ENCODE assay signal across 11 cellular contexts in genomic region chr9:131679261-131680020, GRCh38.
DNase-seq lines count a peak whose midpoint lies in the region; ATAC-seq and TF ChIP-seq lines count a peak whose summit lies in the region.
"Had no signal": no experiment of that assay in that cellular context is flagged by ENCODE, and none has a peak within 500 bp of the region (broad histone marks: within the 10 kb centered on the region; RNA-seq: fewer than 3 reads in every experiment).

No MANE protein-coding gene starts in this region.

- peak overlapping the region; percentile 32 for H3K18ac ChIP-seq in trophoblast cell (ENCODE audit: low read length)

- no peak for TF ChIP-seq CTCF in DOHH2 (IDR thresholded peaks at IDR 0.05; ENCODE audit: low read depth, low read length, poor library complexity, severe bottlenecking)

- H2BK12ac ChIP-seq in trophoblast cell (ENCODE audit: low read length) = peak overlapping the region; percentile 26

- H3K4ac ChIP-seq in trophoblast cell (ENCODE audit: low read depth, low read length) = peak overlapping the region; percentile 53

- H4K20me1 ChIP-seq in DOHH2 (ENCODE audit: control insufficient read depth, insufficient read depth, low read depth, low read length) = 0 out of 2 replicates have a peak, but pooled peaks cover 3% of the 10 kb centered on the region

- peak overlapping the region; percentile 91 for H3K4me2 ChIP-seq in DOHH2 (ENCODE audit: low read length)
- H3K4me2 ChIP-seq in trophoblast cell (ENCODE audit: low read length) = peak overlapping the region; percentile 1

- peak overlapping the region; percentile 2 for H4K8ac ChIP-seq in trophoblast cell (ENCODE audit: low read depth, low read length)

- WGBS in esophagus, 2 donors = 83 to 87% methylated on average over 12 of the region's 12 CpGs
- WGBS in trophoblast cell (ENCODE audit: extremely low coverage, insufficient coverage, insufficient read length) = no CpG with 5 or more reads among the region's 12 CpGs

- ATAC-seq in HG03175 (IDR thresholded peaks at IDR 0.05; ENCODE audit: unreplicated experiment) (no peak), GM21619 (IDR thresholded peaks at IDR 0.05; ENCODE audit: unreplicated experiment) (no peak)

- no peak overlapping the region for H3K9ac ChIP-seq in trophoblast cell (ENCODE audit: low read length)

- no peaks in the 10 kb centered on the region for H3K9me2 ChIP-seq in DOHH2 (replicated peaks; ENCODE audit: control insufficient read depth, low read length)

- H3K79me1 ChIP-seq in trophoblast cell (ENCODE audit: low read length) = peaks cover 37% of the 10 kb centered on the region

- H3K9me3 ChIP-seq in DOHH2 (ENCODE audit: control insufficient read depth, insufficient read depth, low read length) = no peaks in the 10 kb centered on the region
- H3K9me3 ChIP-seq in esophagus (ENCODE audit: control insufficient read depth in 2 of 2, insufficient read depth in 1 of 2, low read depth in 1 of 2, low read length in 1 of 2) = no peaks in the 10 kb centered on the region
- H3K9me3 ChIP-seq in trophoblast cell (ENCODE audit: insufficient read depth, low read depth, low read length) = peaks cover 2% of the 10 kb centered on the region
- H3K9me3 ChIP-seq: pancreas had no signal

- H4K12ac ChIP-seq in trophoblast cell (ENCODE audit: low read depth, low read length) = no peak overlapping the region

- H4K91ac ChIP-seq in trophoblast cell (ENCODE audit: low read depth, low read length) = peak overlapping the region; percentile 25

- peaks cover 23% of the 10 kb centered on the region for H3F3A ChIP-seq in DOHH2 (ENCODE audit: control insufficient read depth, insufficient read depth)

- H3K36me3 ChIP-seq in DOHH2 (ENCODE audit: control insufficient read depth, low read length) (peaks cover 39% of the 10 kb centered on the region), esophagus (ENCODE audit: control insufficient read depth in 2 of 2, insufficient read depth in 2 of 2, low read length in 1 of 2) (no peaks in the 10 kb centered on the region), trophoblast cell (ENCODE audit: control insufficient read depth in 1 of 2, insufficient read depth in 2 of 2, low read length in 2 of 2) (peaks cover 2 to 4% of the 10 kb centered on the region in 2 experiments)
- H3K36me3 ChIP-seq: pancreas had no signal

- peak overlapping the region; percentile 41 for H2BK120ac ChIP-seq in trophoblast cell (ENCODE audit: insufficient read depth, low read length, poor library complexity)

- peak overlapping the region; percentile 11 for H2AK5ac ChIP-seq in trophoblast cell (ENCODE audit: low read length)

- no peaks in the 10 kb centered on the region for H3K27me3 ChIP-seq in DOHH2 (ENCODE audit: control insufficient read depth, low read length)
- no peaks in the 10 kb centered on the region for H3K27me3 ChIP-seq in esophagus (ENCODE audit: control insufficient read depth in 1 of 2, insufficient read depth in 2 of 2, low read length in 2 of 2)
- no peaks in the 10 kb centered on the region for H3K27me3 ChIP-seq in trophoblast cell (ENCODE audit: insufficient read depth, low read length)
- H3K27me3 ChIP-seq: pancreas had no signal

- DNase-seq in RPMI8226 (peak; percentile 11), trophoblast cell (no peak), SK-N-DZ (ENCODE audit: low spot score) (no peak), HPDE6-E6E7 (ENCODE audit: extremely low spot score) (no peak)
- DNase-seq: effector CD8-positive, alpha-beta T cell; NCI-H1436 treated with DMSO at 0.1 percent for 48 hours had no signal

- H2AFZ ChIP-seq in trophoblast cell (ENCODE audit: insufficient read depth, low read length, poor library complexity) = no peak overlapping the region

- no peak overlapping the region for H3K23ac ChIP-seq in trophoblast cell (ENCODE audit: low read length)

- peak overlapping the region; percentile 79 for H2BK5ac ChIP-seq in trophoblast cell (ENCODE audit: low read depth, low read length, poor library complexity)

- H3K27ac ChIP-seq in DOHH2 (ENCODE audit: low read depth, low read length) = peak overlapping the region; percentile 99
- H3K27ac ChIP-seq in esophagus (ENCODE audit: low read depth in 2 of 2, low read length in 1 of 2) = peak overlapping the region; percentile 79 to 86
- peak overlapping the region; percentile 63 for H3K27ac ChIP-seq in trophoblast cell (ENCODE audit: low read depth, low read length)

- H3K79me2 ChIP-seq in DOHH2 (ENCODE audit: control insufficient read depth, low read length) = peaks cover 90% of the 10 kb centered on the region
- peaks cover 18% of the 10 kb centered on the region for H3K79me2 ChIP-seq in trophoblast cell (ENCODE audit: control insufficient read depth, insufficient read depth, low read length, poor library complexity)

- H3K4me1 ChIP-seq in DOHH2 (ENCODE audit: control insufficient read depth, low read length) (peaks cover 71% of the 10 kb centered on the region), esophagus (ENCODE audit: control insufficient read depth in 2 of 2, insufficient read depth in 2 of 2, low read length in 1 of 2) (peaks cover 9 to 13% of the 10 kb centered on the region in 2 donors), trophoblast cell (ENCODE audit: control insufficient read depth in 1 of 2, insufficient read depth in 2 of 2, low read length in 2 of 2) (peaks cover 36 to 43% of the 10 kb centered on the region in 2 experiments)

- peak overlapping the region; percentile 75 for H3K4me3 ChIP-seq in DOHH2 (ENCODE audit: low read length)
- no peak overlapping the region for H3K4me3 ChIP-seq in esophagus (ENCODE audit: low read depth in 1 of 2, low read length in 2 of 2)
- no peak overlapping the region for H3K4me3 ChIP-seq in trophoblast cell (ENCODE audit: low read depth, low read length)
- H3K4me3 ChIP-seq: pancreas had no signal

- H3K14ac ChIP-seq in trophoblast cell (ENCODE audit: low read length) = no peak overlapping the region
